In the genomic region with DNA sequence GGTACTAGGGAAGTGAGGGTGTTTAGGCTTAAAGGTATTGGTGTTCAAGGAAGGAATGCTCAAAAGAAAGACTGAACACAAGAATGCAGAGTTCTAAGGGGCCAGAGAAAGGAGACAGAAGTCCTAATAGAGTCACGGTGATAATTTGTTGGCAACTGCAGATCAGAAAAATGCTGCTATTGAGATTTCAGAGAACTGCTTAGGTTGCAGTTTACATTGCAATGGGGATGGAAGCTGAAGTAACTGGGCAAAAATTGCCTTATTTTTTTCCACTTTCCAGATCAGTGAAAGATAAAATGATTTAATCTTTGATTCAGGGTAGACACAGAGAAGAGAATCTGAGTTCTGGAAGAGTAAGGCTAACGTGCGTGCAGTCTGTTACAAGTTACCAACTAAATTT, we compare ENCODE assay signal across 28 cellular contexts.
"Had no signal": no experiment of that assay in that cellular context is flagged by ENCODE, and none has a peak within 500 bp of the region (broad histone marks: within the 10 kb centered on the region; RNA-seq: fewer than 3 reads in every experiment).

No MANE protein-coding gene starts in this region.

- H3K27ac ChIP-seq: neutrophil, pancreas, psoas muscle, skin epidermis, spleen, suprapubic skin, testis, tibial artery, transverse colon, upper lobe of right lung, uterus had no signal

- H3K4me2 ChIP-seq: smooth muscle cell had no signal

- H3K4me3 ChIP-seq: pancreas, psoas muscle, skin epidermis, smooth muscle cell, spleen, suprapubic skin, testis, tibial artery, transverse colon, upper lobe of right lung, uterus had no signal

- H3K4me1 ChIP-seq: pancreas, psoas muscle, spleen, suprapubic skin, testis, tibial artery, transverse colon, upper lobe of right lung, uterus had no signal

- FAIRE-seq: pancreas had no signal

- ATAC-seq: naive thymus-derived CD8-positive, alpha-beta T cell; natural killer cell treated with Interleukin-12 subunit alpha and Interleukin-12 subunit beta and Interleukin-15 and Interleukin-18, amount 100 ng/mL, for 72 hours; pancreas; psoas muscle; right cardiac atrium; sciatic nerve; stimulated activated memory B cell treated with anti-CD40 and anti-IgM and Interleukin-4, amounts not matched to agents 10 μg/mL and 1 μg/mL and 100 μg/mL, for 72 hours; stimulated activated naive CD8-positive, alpha-beta T cell treated with anti-CD3 and anti-CD28 coated beads, Interleukin-15, amount 100 ng/mL, for 72 hours; stimulated activated naive CD8-positive, alpha-beta T cell treated with anti-CD3 and anti-CD28 coated beads, Interleukin-15, Interleukin-2, amounts not matched to agents 100 U/mL and 50 U/mL, for 24 hours; upper lobe of right lung had no signal

- H3K36me3 ChIP-seq: neutrophil, pancreas, spleen, suprapubic skin, tibial artery, transverse colon, upper lobe of right lung, uterus had no signal

- H3K27me3 ChIP-seq: neutrophil, pancreas, spleen, suprapubic skin, testis, tibial artery, transverse colon, upper lobe of right lung, uterus had no signal

- H3K9me3 ChIP-seq: neutrophil, pancreas, psoas muscle, suprapubic skin, testis, tibial artery, transverse colon, upper lobe of right lung, uterus had no signal

- DNase-seq: naive thymus-derived CD8-positive, alpha-beta T cell; nephron progenitor cell; nucleus accumbens; pancreas; psoas muscle; right cardiac atrium; spleen; stimulated activated CD4-positive, alpha-beta T cell treated with anti-CD3 and anti-CD28 coated beads, Interleukin-12 subunit alpha, Interleukin-12 subunit beta, amount 100 ng/mL, for 4 hours; stimulated activated CD4-positive, alpha-beta T cell treated with anti-CD3 and anti-CD28 coated beads, Interleukin-1b, Interleukin-23, amount 100 ng/mL, for 48 hours; stimulated activated CD4-positive, alpha-beta T cell treated with anti-CD3 and anti-CD28 coated beads, Interleukin-4, amount 100 ng/mL, for 1 hour; stimulated activated CD4-positive, alpha-beta T cell treated with anti-CD3 and anti-CD28 coated beads, Interleukin-4, amount 100 ng/mL, for 4 hours; stimulated activated CD8-positive, alpha-beta memory T cell treated with anti-CD3 and anti-CD28 coated beads, Interleukin-4, amount 100 ng/mL, for 48 hours; stimulated activated naive CD4-positive, alpha-beta T cell; stimulated activated naive CD8-positive, alpha-beta T cell treated with anti-CD3 and anti-CD28 coated beads, Interleukin-15, amount 100 ng/mL, for 72 hours; stimulated activated naive CD8-positive, alpha-beta T cell treated with anti-CD3 and anti-CD28 coated beads, Interleukin-15, Interleukin-2, amounts not matched to agents 100 U/mL and 50 U/mL, for 24 hours; substantia nigra; testis; tibial artery; transverse colon; upper lobe of right lung; uterus had no signal
